Comparison of ENCODE assay signal across 25 cellular contexts in genomic region chr12:84270470-84271140, GRCh38.
DNase-seq lines count a peak whose midpoint lies in the region; ATAC-seq, FAIRE-seq and TF ChIP-seq lines count a peak whose summit lies in the region.
"Had no signal": no experiment of that assay in that cellular context is flagged by ENCODE, and none has a peak within 500 bp of the region (broad histone marks: within the 10 kb centered on the region; RNA-seq: fewer than 3 reads in every experiment).

No MANE protein-coding gene starts in this region.

- H3K36me3 ChIP-seq in HAP-1 (replicated peaks), result no peaks in the 10 kb centered on the region
- H3K36me3 ChIP-seq in body of pancreas (replicated peaks in 1 of 2; ENCODE audit: insufficient read depth in 1 of 2, low read depth in 2 of 2), result no peaks in the 10 kb centered on the region
- H3K36me3 ChIP-seq in keratinocyte (ENCODE audit: control insufficient read depth in 2 of 2, extremely low read depth in 1 of 2, insufficient read depth in 2 of 2, low read length in 2 of 2), result no peaks in the 10 kb centered on the region
- H3K36me3 ChIP-seq in HepG2 (replicated peaks in 1 of 2; ENCODE audit: control insufficient read depth in 1 of 2, insufficient read depth in 2 of 2, low read length in 2 of 2), result no peaks in the 10 kb centered on the region
- H3K36me3 ChIP-seq: esophagus muscularis mucosa, uterus had no signal

- no peak for TF ChIP-seq CTCF in body of pancreas (IDR thresholded peaks at IDR 0.05)
- TF ChIP-seq CTCF in keratinocyte (optimal IDR thresholded peaks at IDR 0.05 in 1 of 3, IDR thresholded peaks at IDR 0.05 in 1 of 3, conservative IDR thresholded peaks at IDR 0.05 in 1 of 3; ENCODE audit: extremely low read depth in 1 of 3, insufficient read depth in 2 of 3, low read length in 3 of 3), result no peak
- no peak for TF ChIP-seq CTCF in HepG2 (CRISPR knock-in tag; IDR thresholded peaks at IDR 0.05)

- intact Hi-C loops in body of pancreas (cut with DNase I) (no loop called here), HepG2 (cut with micrococcal nuclease; ENCODE audit: unreplicated experiment) (no loop called here)

- H3K9me3 ChIP-seq in HAP-1, result no peaks in the 10 kb centered on the region
- H3K9me3 ChIP-seq in body of pancreas, result no peaks in the 10 kb centered on the region
- no peaks in the 10 kb centered on the region for H3K9me3 ChIP-seq in keratinocyte (ENCODE audit: control insufficient read depth, low read depth, low read length)
- no peaks in the 10 kb centered on the region for H3K9me3 ChIP-seq in HepG2 (ENCODE audit: low read length)
- H3K9me3 ChIP-seq: esophagus muscularis mucosa, psoas muscle, uterus had no signal

- no peak overlapping the region for H3K27ac ChIP-seq in body of pancreas
- H3K27ac ChIP-seq in keratinocyte (ENCODE audit: control insufficient read depth, insufficient read depth, low read length), result no peak overlapping the region
- no peak overlapping the region for H3K27ac ChIP-seq in HepG2 (ENCODE audit: extremely low read length, insufficient read depth, low read length)
- H3K27ac ChIP-seq: esophagus muscularis mucosa, psoas muscle, RWPE1, SK-N-MC, uterus had no signal

- BruUV-seq in HepG2 (replicated peaks; lab: Mats Ljungman, UMichigan), result no TSS peak

- TF ChIP-seq POLR2A in body of pancreas (IDR thresholded peaks at IDR 0.05), result no peak
- TF ChIP-seq POLR2A in HepG2 (IDR thresholded peaks at IDR 0.05; ENCODE audit: insufficient read depth in 1 of 2, low read depth in 2 of 2, low read length in 2 of 2), result no peak

- POLR2A ChIA-PET in HepG2 (lab: Yijun Ruan, JAX), result no interaction called here

- H3K27me3 ChIP-seq in HAP-1 (ENCODE audit: low read depth) (peaks cover 3% of the 10 kb centered on the region; the same call in 1 of the 2 replicates), body of pancreas (no peaks in the 10 kb centered on the region), keratinocyte (ENCODE audit: control insufficient read depth, extremely low read depth, insufficient read depth, low read length) (no peaks in the 10 kb centered on the region), HepG2 (ENCODE audit: control insufficient read depth in 1 of 2, insufficient read depth in 2 of 2, low read length in 2 of 2) (no peaks in the 10 kb centered on the region)
- H3K27me3 ChIP-seq: esophagus muscularis mucosa, uterus had no signal

- H4K20me1 ChIP-seq in keratinocyte (ENCODE audit: control insufficient read depth, extremely low read depth, insufficient read depth, low read length) (no peaks in the 10 kb centered on the region), HepG2 (ENCODE audit: insufficient read depth, low read length) (no peaks in the 10 kb centered on the region)

- ATAC-seq in body of pancreas (no peak), HepG2 (no peak), HG02885 (IDR thresholded peaks at IDR 0.05; ENCODE audit: poor library complexity, unreplicated experiment) (no peak)
- ATAC-seq: activated CD4-positive, CD25-positive, alpha-beta regulatory T cell treated with anti-CD3 and anti-CD28 coated beads, Interleukin-2, amount 50 U/mL, for 24 hours; activated CD8-positive, alpha-beta T cell treated with anti-CD3 and anti-CD28 coated beads, Interleukin-2, amount 10 ng/mL, durations not matched to agents 7 days and 5 days; psoas muscle had no signal

- FAIRE-seq in keratinocyte (lab: Jason Lieb, UNC) (peak; percentile 67), HepG2 (lab: Jason Lieb, UNC) (no peak)
- FAIRE-seq: frontal cortex, H1 had no signal

- H3K9ac ChIP-seq in keratinocyte (ENCODE audit: control insufficient read depth, extremely low read depth, insufficient read depth, low read length) (no peak overlapping the region), HepG2 (ENCODE audit: insufficient read depth, low read depth, low read length) (no peak overlapping the region)

- H3K4me3 ChIP-seq in HAP-1 (no peak overlapping the region), body of pancreas (no peak overlapping the region), keratinocyte (ENCODE audit: control insufficient read depth in 2 of 3, extremely low read depth in 1 of 3, insufficient read depth in 2 of 3, low read depth in 1 of 3, low read length in 3 of 3) (peak overlapping the region in 1 of 3 experiments; percentile 21), HepG2 (replicated peaks in 1 of 3; ENCODE audit: insufficient read depth in 1 of 3, low read depth in 2 of 3, low read length in 3 of 3) (no peak overlapping the region)
- H3K4me3 ChIP-seq: esophagus muscularis mucosa, psoas muscle, SK-N-MC, uterus had no signal

- in situ Hi-C loops in HAP-1 (cut with MboI; ENCODE audit: low sequenced_read_pairs) (no loop called here), KBM-7 (cut with MboI; ENCODE audit: low pct_unique_long_range_greater_than_20kb, low sequenced_read_pairs) (no loop called here), HepG2 (cut with HindIII; ENCODE audit: extremely low pct_ligation_motif_present, low pct_unique_long_range_greater_than_20kb) (no loop called here)

- H3K4me1 ChIP-seq in HAP-1 (peaks cover 14% of the 10 kb centered on the region), body of pancreas (no peaks in the 10 kb centered on the region), keratinocyte (ENCODE audit: control insufficient read depth, extremely low read depth, insufficient read depth, low read length) (no peaks in the 10 kb centered on the region), HepG2 (ENCODE audit: insufficient read depth, low read length) (no peaks in the 10 kb centered on the region)
- H3K4me1 ChIP-seq: esophagus muscularis mucosa, psoas muscle, uterus had no signal

- H3K4me2 ChIP-seq in keratinocyte (ENCODE audit: control insufficient read depth, extremely low read depth, insufficient read depth, low read depth, low read length) (peak overlapping the region; percentile 31), HepG2 (ENCODE audit: low read depth, low read length) (no peak overlapping the region)

- DNase-seq in EH (ENCODE audit: low read depth) (peak; percentile 2), HAP-1 (ENCODE audit: low spot score in 2 of 2) (peak; percentile 69 to 90), body of pancreas (peak in 3 of 4 donors; percentile 14 to 25 (median 16)), keratinocyte (ENCODE audit: low read depth, low spot score) (no peak), KBM-7 (no peak), HepG2 (ENCODE audit: low spot score) (no peak)
- DNase-seq: activated CD8-positive, alpha-beta T cell treated with anti-CD3 and anti-CD28 coated beads, Interleukin-2, amount 10 ng/mL, durations not matched to agents 7 days and 5 days; cortex of kidney; IMR-90; naive B cell; NCI-H1417; NCI-H2171; NCI-H526; occipital lobe; psoas muscle; stimulated activated CD4-positive, alpha-beta T cell treated with anti-CD3 and anti-CD28 coated beads, Interleukin-15, amount 100 ng/mL, for 24 hours; stimulated activated naive CD4-positive, alpha-beta T cell; uterus had no signal

- TF ChIP-seq EP300 in HepG2 (IDR thresholded peaks at IDR 0.05; ENCODE audit: low read depth in 2 of 2, low read length in 2 of 2) (no peak), HepG2 (CRISPR knock-in tag; IDR thresholded peaks at IDR 0.05; ENCODE audit: borderline replicate concordance) (no peak)

- H3K9me1 ChIP-seq in keratinocyte (ENCODE audit: control insufficient read depth, extremely low read depth, insufficient read depth, low read length), result no peaks in the 10 kb centered on the region

- dilution Hi-C loops in keratinocyte (cut with MboI; ENCODE audit: extremely low pct_ligation_motif_present, low sequenced_read_pairs), result no loop called here

- no peak for TF ChIP-seq RAD21 in HepG2 (CRISPR knock-in tag; IDR thresholded peaks at IDR 0.05)

- H3K79me2 ChIP-seq in keratinocyte (ENCODE audit: control insufficient read depth, insufficient read depth, low read length), result no peaks in the 10 kb centered on the region
- H3K79me2 ChIP-seq in HepG2 (ENCODE audit: insufficient read depth, low read length), result no peaks in the 10 kb centered on the region

- 48 to 49% methylated on average over 8 of the region's 8 CpGs for WGBS in body of pancreas, 2 donors
- WGBS in HepG2 (ENCODE audit: low lambda C conversion rate), result 2% methylated on average over 8 of the region's 8 CpGs

- CTCF ChIA-PET in HepG2 (lab: Yijun Ruan, JAX; ENCODE audit: low intra/inter-chr PET ratio, low total read pairs), result no interaction called here

- peak overlapping the region; percentile 48 for H2AFZ ChIP-seq in keratinocyte (ENCODE audit: control insufficient read depth, low read length)
- no peak overlapping the region for H2AFZ ChIP-seq in HepG2 (ENCODE audit: low read length)

TF ChIP-seq in HepG2, 621 proteins besides CTCF, POLR2A, EP300 and RAD21 (continues in another document):
- no peak for TF ChIP-seq TEAD2 (CRISPR knock-in tag; IDR thresholded peaks at IDR 0.05)
- no peak for TF ChIP-seq IKZF1 (IDR thresholded peaks at IDR 0.05)
- TF ChIP-seq PRMT3 (CRISPR knock-in tag; IDR thresholded peaks at IDR 0.05; ENCODE audit: borderline replicate concordance, low read depth), result no peak
- TF ChIP-seq E2F2 (CRISPR knock-in tag; IDR thresholded peaks at IDR 0.05; ENCODE audit: borderline replicate concordance), result no peak
- TF ChIP-seq ESRRA (CRISPR knock-in tag; IDR thresholded peaks at IDR 0.05; ENCODE audit: low read depth), result no peak
- no peak for TF ChIP-seq RNF219 (CRISPR knock-in tag; IDR thresholded peaks at IDR 0.05)

Comparison
In these comparisons a context has a peak if more than half of its experiments do, and no peak if none do; other contexts are left out.
1. DNase-seq: peak in EH (single experiment), HAP-1 (2 of 2) and body of pancreas (3 of 4); none in keratinocyte (single experiment), KBM-7 (single experiment) and HepG2 (single experiment).